In the genomic region with DNA sequence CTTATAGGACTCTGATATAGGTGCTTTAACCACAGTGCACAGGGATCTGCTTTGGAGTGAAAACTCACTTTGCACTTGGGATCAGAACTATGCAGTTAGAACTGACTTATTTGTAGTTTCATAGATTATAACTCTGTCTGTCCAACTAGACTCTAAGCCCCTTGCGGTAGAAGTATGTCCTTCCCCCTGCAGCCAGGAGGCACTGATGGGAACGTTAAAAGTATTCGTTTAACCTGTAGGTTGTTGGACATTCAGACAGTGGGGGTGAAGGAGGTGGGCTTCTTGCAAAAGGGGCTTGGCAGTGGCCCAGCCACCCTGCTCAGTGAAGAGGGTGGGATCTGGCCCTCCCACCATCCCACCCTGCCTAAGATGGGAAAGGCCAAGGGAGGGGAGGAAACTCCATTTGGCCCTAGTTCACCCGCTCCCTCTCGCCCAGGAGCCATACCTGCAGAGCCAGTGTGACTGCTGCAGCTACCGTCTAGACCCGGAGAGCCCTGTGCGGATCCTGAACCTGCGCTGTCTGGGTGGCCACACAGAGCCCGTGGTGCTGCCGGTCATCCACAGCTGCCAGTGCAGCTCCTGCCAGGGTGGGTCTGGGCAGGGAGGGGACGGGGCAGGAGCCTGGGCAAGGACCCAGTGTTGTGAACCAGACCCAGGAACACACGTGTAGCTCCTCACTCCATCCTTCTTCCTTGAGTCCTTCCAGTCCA, we compare ENCODE assay signal across 1 cellular context.
A peak's percentile ranks its signal among the peaks of the same experiment; 100 is the strongest.
TF ChIP-seq lines count a peak whose summit lies in the region.

No MANE protein-coding gene starts in this region.

TF ChIP-seq in WTC11, 78 proteins besides CTCF, POLR2A, EP300 and RAD21:
- TF ChIP-seq, protein P1, sequence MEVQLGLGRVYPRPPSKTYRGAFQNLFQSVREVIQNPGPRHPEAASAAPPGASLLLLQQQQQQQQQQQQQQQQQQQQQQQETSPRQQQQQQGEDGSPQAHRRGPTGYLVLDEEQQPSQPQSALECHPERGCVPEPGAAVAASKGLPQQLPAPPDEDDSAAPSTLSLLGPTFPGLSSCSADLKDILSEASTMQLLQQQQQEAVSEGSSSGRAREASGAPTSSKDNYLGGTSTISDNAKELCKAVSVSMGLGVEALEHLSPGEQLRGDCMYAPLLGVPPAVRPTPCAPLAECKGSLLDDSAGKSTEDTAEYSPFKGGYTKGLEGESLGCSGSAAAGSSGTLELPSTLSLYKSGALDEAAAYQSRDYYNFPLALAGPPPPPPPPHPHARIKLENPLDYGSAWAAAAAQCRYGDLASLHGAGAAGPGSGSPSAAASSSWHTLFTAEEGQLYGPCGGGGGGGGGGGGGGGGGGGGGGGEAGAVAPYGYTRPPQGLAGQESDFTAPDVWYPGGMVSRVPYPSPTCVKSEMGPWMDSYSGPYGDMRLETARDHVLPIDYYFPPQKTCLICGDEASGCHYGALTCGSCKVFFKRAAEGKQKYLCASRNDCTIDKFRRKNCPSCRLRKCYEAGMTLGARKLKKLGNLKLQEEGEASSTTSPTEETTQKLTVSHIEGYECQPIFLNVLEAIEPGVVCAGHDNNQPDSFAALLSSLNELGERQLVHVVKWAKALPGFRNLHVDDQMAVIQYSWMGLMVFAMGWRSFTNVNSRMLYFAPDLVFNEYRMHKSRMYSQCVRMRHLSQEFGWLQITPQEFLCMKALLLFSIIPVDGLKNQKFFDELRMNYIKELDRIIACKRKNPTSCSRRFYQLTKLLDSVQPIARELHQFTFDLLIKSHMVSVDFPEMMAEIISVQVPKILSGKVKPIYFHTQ (CRISPR knock-in tag; IDR thresholded peaks at IDR 0.05) = no peak
- TF ChIP-seq, protein P2, sequence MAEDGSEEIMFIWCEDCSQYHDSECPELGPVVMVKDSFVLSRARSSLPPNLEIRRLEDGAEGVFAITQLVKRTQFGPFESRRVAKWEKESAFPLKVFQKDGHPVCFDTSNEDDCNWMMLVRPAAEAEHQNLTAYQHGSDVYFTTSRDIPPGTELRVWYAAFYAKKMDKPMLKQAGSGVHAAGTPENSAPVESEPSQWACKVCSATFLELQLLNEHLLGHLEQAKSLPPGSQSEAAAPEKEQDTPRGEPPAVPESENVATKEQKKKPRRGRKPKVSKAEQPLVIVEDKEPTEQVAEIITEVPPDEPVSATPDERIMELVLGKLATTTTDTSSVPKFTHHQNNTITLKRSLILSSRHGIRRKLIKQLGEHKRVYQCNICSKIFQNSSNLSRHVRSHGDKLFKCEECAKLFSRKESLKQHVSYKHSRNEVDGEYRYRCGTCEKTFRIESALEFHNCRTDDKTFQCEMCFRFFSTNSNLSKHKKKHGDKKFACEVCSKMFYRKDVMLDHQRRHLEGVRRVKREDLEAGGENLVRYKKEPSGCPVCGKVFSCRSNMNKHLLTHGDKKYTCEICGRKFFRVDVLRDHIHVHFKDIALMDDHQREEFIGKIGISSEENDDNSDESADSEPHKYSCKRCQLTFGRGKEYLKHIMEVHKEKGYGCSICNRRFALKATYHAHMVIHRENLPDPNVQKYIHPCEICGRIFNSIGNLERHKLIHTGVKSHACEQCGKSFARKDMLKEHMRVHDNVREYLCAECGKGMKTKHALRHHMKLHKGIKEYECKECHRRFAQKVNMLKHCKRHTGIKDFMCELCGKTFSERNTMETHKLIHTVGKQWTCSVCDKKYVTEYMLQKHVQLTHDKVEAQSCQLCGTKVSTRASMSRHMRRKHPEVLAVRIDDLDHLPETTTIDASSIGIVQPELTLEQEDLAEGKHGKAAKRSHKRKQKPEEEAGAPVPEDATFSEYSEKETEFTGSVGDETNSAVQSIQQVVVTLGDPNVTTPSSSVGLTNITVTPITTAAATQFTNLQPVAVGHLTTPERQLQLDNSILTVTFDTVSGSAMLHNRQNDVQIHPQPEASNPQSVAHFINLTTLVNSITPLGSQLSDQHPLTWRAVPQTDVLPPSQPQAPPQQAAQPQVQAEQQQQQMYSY (CRISPR knock-in tag; IDR thresholded peaks at IDR 0.05) = peak; percentile 86
TF ChIP-seq in WTC11: peak in this region for 1.
